15 cellular contexts compared by ENCODE assay signal in genomic region chr4:80577991-80578390, GRCh38.
DNase-seq lines count a peak whose midpoint lies in the region; ATAC-seq, FAIRE-seq and TF ChIP-seq lines count a peak whose summit lies in the region.
"Had no signal": no experiment of that assay in that cellular context is flagged by ENCODE, and none has a peak within 500 bp of the region (broad histone marks: within the 10 kb centered on the region; RNA-seq: fewer than 3 reads in every experiment).

No MANE protein-coding gene starts in this region.

- no peak overlapping the region for H3K9ac ChIP-seq in PC-3 (ENCODE audit: low read length)
- H3K9ac ChIP-seq: BLaER1 had no signal

- ATAC-seq in PC-3, result peak; percentile 46

- no peak for TF ChIP-seq CTCF in PC-3 (conservative IDR thresholded peaks at IDR 0.05; ENCODE audit: low read depth, low read length)

- H3K36me3 ChIP-seq in PC-3 (ENCODE audit: low read depth, low read length), result no peaks in the 10 kb centered on the region
- no peaks in the 10 kb centered on the region for H3K36me3 ChIP-seq in small intestine (ENCODE audit: control insufficient read depth in 2 of 2, insufficient read depth in 2 of 2, low read length in 2 of 2)
- H3K36me3 ChIP-seq: BLaER1 had no signal

- no peaks in the 10 kb centered on the region for H3K79me2 ChIP-seq in PC-3 (ENCODE audit: low read length)

- intact Hi-C loops in PC-3 (cut with micrococcal nuclease), result no loop called here

- peak; percentile 55 for FAIRE-seq in small intestine (lab: Jason Lieb, UNC)
- FAIRE-seq: GM12892, GM19239 had no signal

- 61 to 89% (median 65%) methylated on average over 1 of the region's 1 CpG for whole genome bisulfite sequencing in small intestine, 3 donors

- in situ Hi-C loops in Caki2 (cut with HindIII; ENCODE audit: low pct_unique_long_range_greater_than_20kb, low sequenced_read_pairs), result no loop called here

- H3K27ac ChIP-seq in PC-3 (ENCODE audit: low read length) (no peak overlapping the region), small intestine (ENCODE audit: low read depth in 1 of 2, low read length in 1 of 2) (no peak overlapping the region)
- H3K27ac ChIP-seq: BLaER1 had no signal

- no peak overlapping the region for H3K4me2 ChIP-seq in PC-3 (ENCODE audit: low read length)
- H3K4me2 ChIP-seq: BLaER1 had no signal

- H3K4me1 ChIP-seq in PC-3 (ENCODE audit: insufficient read depth, low read length) (no peaks in the 10 kb centered on the region), small intestine (ENCODE audit: control insufficient read depth in 2 of 2, insufficient read depth in 1 of 2, low read depth in 1 of 2, low read length in 1 of 2) (no peaks in the 10 kb centered on the region)

- peak; percentile 61 for DNase-seq in Caki2 (ENCODE audit: low read depth)
- DNase-seq in PC-3, result peak; percentile 6
- DNase-seq in kidney tubule cell (ENCODE audit: low spot score), result peak; percentile 57
- DNase-seq in small intestine, result no peak
- no peak for DNase-seq in COLO668 (lab: John Stamatoyannopoulos, UW; ENCODE audit: unreplicated experiment)
- no peak for DNase-seq in NCI-H524 (lab: John Stamatoyannopoulos, UW)
- no peak for DNase-seq in AG20443 (ENCODE audit: low spot score)
- DNase-seq: CD8-positive, alpha-beta memory T cell; DND-41; GDM1; GOT3; H9 had no signal

- H2AFZ ChIP-seq in PC-3 (ENCODE audit: low read length), result no peak overlapping the region

- no peaks in the 10 kb centered on the region for H4K20me1 ChIP-seq in PC-3 (ENCODE audit: low read length)
- H4K20me1 ChIP-seq: BLaER1 had no signal

- H3K27me3 ChIP-seq in PC-3 (ENCODE audit: low read length) (no peaks in the 10 kb centered on the region), small intestine (ENCODE audit: control insufficient read depth in 2 of 2, insufficient read depth in 2 of 2, low read length in 2 of 2) (no peaks in the 10 kb centered on the region)
- H3K27me3 ChIP-seq: BLaER1 had no signal

- no peaks in the 10 kb centered on the region for H3K9me3 ChIP-seq in PC-3 (ENCODE audit: low read length)
- H3K9me3 ChIP-seq in small intestine (ENCODE audit: control insufficient read depth, low read depth), result no peaks in the 10 kb centered on the region

- no peak overlapping the region for H3K4me3 ChIP-seq in PC-3 (ENCODE audit: low read length)
- no peak overlapping the region for H3K4me3 ChIP-seq in small intestine (ENCODE audit: low read depth in 1 of 2, low read length in 2 of 2)
- H3K4me3 ChIP-seq: BLaER1 had no signal

- no TSS peak for BruUV-seq in PC-3 (replicated peaks; lab: Mats Ljungman, UMichigan)

- no peaks in the 10 kb centered on the region for H3K9me2 ChIP-seq in PC-3 (replicated peaks; ENCODE audit: low read length)

- H3F3A ChIP-seq in PC-3 (ENCODE audit: low read length, unreplicated experiment), result no peaks in the 10 kb centered on the region

- POLR2A ChIA-PET in PC-3 (lab: Charles Lee; ENCODE audit: unreplicated experiment), result no interaction called here

- CTCF ChIA-PET in PC-3 (lab: Charles Lee), result no interaction called here

Comparison
In these comparisons a context has a peak if more than half of its experiments do, and no peak if none do; other contexts are left out.
1. DNase-seq: peak in Caki2 (single experiment), PC-3 (single experiment) and kidney tubule cell (single experiment); none in small intestine (single experiment), COLO668 (single experiment), NCI-H524 (0 of 2) and AG20443 (single experiment).